Comparison of ENCODE assay signal across 20 cellular contexts in genomic region chr3:26099692-26100091, GRCh38.
DNase-seq lines count a peak whose midpoint lies in the region; ATAC-seq and TF ChIP-seq lines count a peak whose summit lies in the region.
"Had no signal": no experiment of that assay in that cellular context is flagged by ENCODE, and none has a peak within 500 bp of the region (broad histone marks: within the 10 kb centered on the region; RNA-seq: fewer than 3 reads in every experiment).

No MANE protein-coding gene starts in this region.

- H3K4me3 ChIP-seq in heart left ventricle (no peak overlapping the region), mesodermal cell (ENCODE audit: extremely low read depth, insufficient read depth, low read length, poor library complexity, severe bottlenecking) (no peak overlapping the region), aorta (ENCODE audit: low read length in 2 of 2) (no peak overlapping the region)
- H3K4me3 ChIP-seq: upper lobe of left lung had no signal

- H3K27ac ChIP-seq in heart left ventricle, result peak overlapping the region; percentile 30 to 91 (median 82)
- peak overlapping the region; percentile 66 for H3K27ac ChIP-seq in mesodermal cell (ENCODE audit: low read depth, low read length, severe bottlenecking)
- H3K27ac ChIP-seq in aorta (ENCODE audit: low read depth in 1 of 2, low read length in 2 of 2), result no peak overlapping the region
- H3K27ac ChIP-seq: 22Rv1, KMS-11, upper lobe of left lung had no signal

- H3K36me3 ChIP-seq in heart left ventricle (no peaks in the 10 kb centered on the region), mesodermal cell (ENCODE audit: control insufficient read depth, insufficient read depth, low read length) (no peaks in the 10 kb centered on the region), aorta (ENCODE audit: control insufficient read depth in 1 of 2, insufficient read depth in 2 of 2, low read length in 1 of 2) (no peaks in the 10 kb centered on the region)
- H3K36me3 ChIP-seq: upper lobe of left lung had no signal

- DNase-seq in DMS53 (lab: John Stamatoyannopoulos, UW) (peak; percentile 0), DMS53 treated with DMSO at 0.1 percent for 48 hours (lab: John Stamatoyannopoulos, UW; ENCODE audit: unreplicated experiment) (no peak), heart left ventricle (peak in 3 of 5 donors; percentile 23 to 51 (median 30)), aorta (no peak), amniotic stem cell (lab: John Stamatoyannopoulos, UW) (no peak)
- DNase-seq: activated CD4-positive, alpha-beta T cell treated with anti-CD3 and anti-CD28 coated beads for 1 hour; activated CD8-positive, alpha-beta memory T cell treated with anti-CD3 and anti-CD28 coated beads for 24 hours; activated naive CD4-positive, alpha-beta T cell treated with anti-CD3 and anti-CD28 coated beads, Interleukin-2, amount 50 U/mL, for 16 hours; activated T-cell treated with anti-CD3 and anti-CD28 coated beads, Interleukin-2, amount 50 U/mL, for 4 hours; COR-L47; H7; NCI-H2029 treated with DMSO at 0.1 percent for 48 hours; NCI-H510A; stimulated activated CD4-positive, alpha-beta T cell treated with anti-CD3 and anti-CD28 coated beads, Interleukin-4, amount 100 ng/mL, for 4 hours; upper lobe of left lung had no signal

- peaks cover 6 to 56% (median 30%) of the 10 kb centered on the region in 12 donors for H3K4me1 ChIP-seq in heart left ventricle
- no peaks in the 10 kb centered on the region for H3K4me1 ChIP-seq in mesodermal cell (ENCODE audit: control insufficient read depth, insufficient read depth, low read length, poor library complexity, severe bottlenecking)
- peaks cover 0 to 9% of the 10 kb centered on the region in 2 donors for H3K4me1 ChIP-seq in aorta (ENCODE audit: control insufficient read depth in 1 of 2, insufficient read depth in 2 of 2, low read length in 2 of 2)
- H3K4me1 ChIP-seq: upper lobe of left lung had no signal

- H3K27me3 ChIP-seq in heart left ventricle (no peaks in the 10 kb centered on the region), aorta (ENCODE audit: control insufficient read depth in 1 of 2, insufficient read depth in 2 of 2, low read length in 1 of 2) (no peaks in the 10 kb centered on the region)
- H3K27me3 ChIP-seq: upper lobe of left lung had no signal

- H3K9me3 ChIP-seq in heart left ventricle, result peaks cover 0 to 48% (median 14%) of the 10 kb centered on the region in 12 donors
- peaks cover 14% of the 10 kb centered on the region for H3K9me3 ChIP-seq in mesodermal cell (ENCODE audit: control insufficient read depth, low read length)
- H3K9me3 ChIP-seq in aorta (ENCODE audit: control insufficient read depth, low read length), result peaks cover 3% of the 10 kb centered on the region

- TF ChIP-seq POLR2A in heart left ventricle (IDR thresholded peaks at IDR 0.05), result no peak

- intact Hi-C loops in heart left ventricle (cut with DNase I), result loop anchor here in 2 of 10 donors (5.0 to 10.0 kb wide), 2 partner anchors 32 to 315 kb away; partner anchors contain the start of gene NGLY1 (in 1 of the 2)
- intact Hi-C loops in aorta (cut with DNase I), result no loop called here

- ATAC-seq in heart left ventricle (peak; percentile 93 to 98 (median 95)), aorta (ENCODE audit: low FRiP score) (peak; percentile 53), HG03196 (IDR thresholded peaks at IDR 0.05; ENCODE audit: unreplicated experiment) (no peak), GM18873 (IDR thresholded peaks at IDR 0.05; ENCODE audit: low FRiP score, unreplicated experiment) (no peak)
- ATAC-seq: activated T-cell treated with anti-CD3 and anti-CD28 coated beads, Interleukin-2, amount 50 U/mL, for 4 hours had no signal

- no peak for TF ChIP-seq CTCF in heart left ventricle (IDR thresholded peaks at IDR 0.05)

Comparison
In these comparisons a context has a peak if more than half of its experiments do, and no peak if none do; other contexts are left out.
1. DNase-seq: peak in DMS53 (single experiment) and heart left ventricle (3 of 5); none in DMS53 treated with DMSO at 0.1 percent for 48 hours (single experiment), aorta (0 of 2) and amniotic stem cell (single experiment).
2. ATAC-seq: peak in heart left ventricle (4 of 4) and aorta (single experiment); none in HG03196 (single experiment) and GM18873 (single experiment).
3. H3K27ac ChIP-seq: peak in heart left ventricle (12 of 12) and mesodermal cell (single experiment); none in aorta (0 of 2).